20 cellular contexts compared by ENCODE assay signal in genomic region chr2:28469947-28470585, GRCh38. TPM values are rescaled to one million over a fixed set of nuclear protein-coding genes. Genes with fewer than 3 reads are reported as not detected.
DNase-seq lines count a peak whose midpoint lies in the region; ATAC-seq, FAIRE-seq and TF ChIP-seq lines count a peak whose summit lies in the region.
"Had no signal": no experiment of that assay in that cellular context is flagged by ENCODE, and none has a peak within 500 bp of the region (broad histone marks: within the 10 kb centered on the region; RNA-seq: fewer than 3 reads in every experiment).

No MANE protein-coding gene starts in this region.

- no peak overlapping the region for H3K9ac ChIP-seq in H1 (replicated peaks in 1 of 4; ENCODE audit: extremely low read depth in 1 of 4, low read depth in 3 of 4, low read length in 3 of 4)

- no peaks in the 10 kb centered on the region for H3K23me2 ChIP-seq in H1 (ENCODE audit: low read depth, low read length)

- ATAC-seq in GM21360 (IDR thresholded peaks at IDR 0.05; ENCODE audit: unreplicated experiment) (no peak), GM18519 (IDR thresholded peaks at IDR 0.05; ENCODE audit: low FRiP score, unreplicated experiment) (no peak), HG03025 (IDR thresholded peaks at IDR 0.05; ENCODE audit: low FRiP score, unreplicated experiment) (no peak)
- ATAC-seq: activated CD8-positive, alpha-beta memory T cell treated with anti-CD3 and anti-CD28 coated beads, Interleukin-2, amount 10 ng/mL, durations not matched to agents 7 days and 5 days; Panc1; sciatic nerve had no signal

- H3K18ac ChIP-seq in H1 (ENCODE audit: extremely low read depth, low read length) = no peak overlapping the region

- no peak overlapping the region for H2BK20ac ChIP-seq in H1 (ENCODE audit: low read length)

- TF ChIP-seq RAD21 in H1 (IDR thresholded peaks at IDR 0.05 in 1 of 2, conservative IDR thresholded peaks at IDR 0.05 in 1 of 2; ENCODE audit: low read depth in 2 of 2, low read length in 2 of 2) = no peak

- TF ChIP-seq POLR2A in H1 (IDR thresholded peaks at IDR 0.05; ENCODE audit: control extremely low read depth in 1 of 2, low read depth in 2 of 2, low read length in 2 of 2) = no peak

- peaks cover 0 to 4% (median 0%) of the 10 kb centered on the region in 4 experiments; a peak in 1 of 7 replicates for H3K27me3 ChIP-seq in H1 (replicated peaks in 1 of 4; ENCODE audit: control insufficient read depth in 3 of 4, extremely low read depth in 1 of 4, insufficient read depth in 3 of 4, low read length in 3 of 4)
- H3K27me3 ChIP-seq: testis had no signal

- H3K4me3 ChIP-seq in HEK293 (ENCODE audit: low read depth, low read length) (no peak overlapping the region), H1 (ENCODE audit: extremely low read depth in 1 of 4, insufficient read depth in 2 of 4, low read depth in 3 of 4, low read length in 4 of 4) (no peak overlapping the region)
- H3K4me3 ChIP-seq: testis had no signal

- no peak overlapping the region for H2BK120ac ChIP-seq in H1 (replicated peaks; ENCODE audit: low read depth, low read length)

- no peak overlapping the region for H3K4ac ChIP-seq in H1 (replicated peaks; ENCODE audit: insufficient read length, low read depth, low read length)

- no peak overlapping the region for H3K4me2 ChIP-seq in H1 (ENCODE audit: insufficient read depth in 1 of 2, low read depth in 2 of 2, low read length in 2 of 2)

- H4K5ac ChIP-seq in H1 (ENCODE audit: insufficient read length, low read depth, low read length) = no peak overlapping the region

- H3K27ac ChIP-seq in HEK293 (ENCODE audit: extremely low read depth, low read depth, low read length) (no peak overlapping the region), H1 (ENCODE audit: low read depth, low read length) (no peak overlapping the region)
- H3K27ac ChIP-seq: testis had no signal

- no peak overlapping the region for H4K8ac ChIP-seq in H1 (ENCODE audit: extremely low read depth, insufficient read depth, low read length)

- POLR2A ChIA-PET in HEK293 (lab: Yijun Ruan, JAX) (no interaction called here), H1 (lab: Charles Lee; ENCODE audit: partially characterized antibody) (no interaction called here)

- TF ChIP-seq EP300 in H1 (IDR thresholded peaks at IDR 0.05; ENCODE audit: borderline replicate concordance in 1 of 2, low read depth in 2 of 2, low read length in 2 of 2) = no peak

- no peak overlapping the region for H3K56ac ChIP-seq in H1 (replicated peaks; ENCODE audit: insufficient read length, low read depth, low read length)

- H2AFZ ChIP-seq in H1 (ENCODE audit: low read length) = no peak overlapping the region

- H3K79me2 ChIP-seq in H1 (ENCODE audit: control insufficient read depth in 1 of 2, insufficient read depth in 2 of 2, low read length in 2 of 2) = no peaks in the 10 kb centered on the region

- CTCF ChIA-PET in HEK293 (lab: Yijun Ruan, JAX) = no interaction called here
- CTCF ChIA-PET in H1 (lab: Charles Lee; ENCODE audit: partially characterized antibody) = interaction anchor here (1.4 kb wide), 3 partner anchors 19 to 97 kb away, joined by 3 to 4 read pairs (median 3); partner anchors contain the start of gene PLB1

- DNase-seq in CD1c-positive myeloid dendritic cell (ENCODE audit: extremely low spot score) = peak; percentile 9
- peak; percentile 57 for DNase-seq in NCI-H510A treated with DMSO at 0.1 percent for 48 hours (lab: John Stamatoyannopoulos, UW)
- no peak for DNase-seq in H1 (ENCODE audit: low read depth in 1 of 2, low spot score in 2 of 2)
- no peak for DNase-seq in kidney tubule cell (ENCODE audit: low spot score)
- DNase-seq: activated B cell treated with CpG ODN at 0.5 μM for 24 hours; activated CD8-positive, alpha-beta memory T cell treated with anti-CD3 and anti-CD28 coated beads, Interleukin-2, amount 10 ng/mL, durations not matched to agents 7 days and 5 days; DND-41; kidney glomerular epithelial cell; NCI-H446; nucleus accumbens; stimulated activated CD4-positive, alpha-beta T cell treated with anti-CD3 and anti-CD28 coated beads, Interleukin-4, amount 100 ng/mL, for 1 hour; stimulated activated CD8-positive, alpha-beta memory T cell treated with anti-CD3 and anti-CD28 coated beads, Interleukin-4, amount 100 ng/mL, for 48 hours; testis had no signal

- H3K4me1 ChIP-seq in HEK293 (ENCODE audit: control insufficient read depth, insufficient read depth, low read length) = no peaks in the 10 kb centered on the region
- no peaks in the 10 kb centered on the region; a peak in 1 of 7 replicates for H3K4me1 ChIP-seq in H1 (replicated peaks in 1 of 4; ENCODE audit: control insufficient read depth in 3 of 4, insufficient read depth in 4 of 4, low read length in 3 of 4)

- WGBS in H1 (ENCODE audit: extremely low coverage in 1 of 2, insufficient coverage in 1 of 2, insufficient read length in 1 of 2, insufficient replicate concordance in 2 of 2, low coverage in 1 of 2, low lambda C conversion rate in 2 of 2, missing lambda C conversion rate in 1 of 2), 2 experiments = 87% methylated on average over 5 of the region's 5 CpGs; no CpG with 5 or more reads in 1 of the 2 experiments

- no peak overlapping the region for H2BK5ac ChIP-seq in H1 (ENCODE audit: low read depth, low read length)

- no peak overlapping the region for H2AK5ac ChIP-seq in H1 (ENCODE audit: low read depth, low read length)

- H4K91ac ChIP-seq in H1 (replicated peaks; ENCODE audit: insufficient read length, low read length) = no peak overlapping the region

- no peaks in the 10 kb centered on the region for H3K36me3 ChIP-seq in HEK293 (ENCODE audit: control insufficient read depth in 2 of 2, insufficient read depth in 1 of 2, low read length in 2 of 2)
- no peaks in the 10 kb centered on the region for H3K36me3 ChIP-seq in H1 (ENCODE audit: control insufficient read depth in 2 of 4, insufficient read depth in 4 of 4, low read length in 3 of 4)

- no peak for TF ChIP-seq CTCF in HEK293 (tag by site-specific recombination; IDR thresholded peaks at IDR 0.05)
- no peak for TF ChIP-seq CTCF in H1 (IDR thresholded peaks at IDR 0.05; ENCODE audit: control extremely low read depth in 1 of 3, insufficient read depth in 1 of 3, low read depth in 1 of 3, low read length in 3 of 3)

- H2BK15ac ChIP-seq in H1 (ENCODE audit: low read length) = 0 out of 2 replicates have a peak overlapping the region, but pooled peaks have one; percentile 29

- FAIRE-seq in H1 (lab: Jason Lieb, UNC) = no peak
- FAIRE-seq: HTR-8/SVneo had no signal

- H3K79me1 ChIP-seq in H1 (ENCODE audit: low read depth, low read length) = no peaks in the 10 kb centered on the region

- H4K20me1 ChIP-seq in H1 (replicated peaks in 1 of 2; ENCODE audit: control insufficient read depth in 1 of 2, insufficient read depth in 2 of 2, low read length in 2 of 2) = no peaks in the 10 kb centered on the region

- no peaks in the 10 kb centered on the region for H3K9me3 ChIP-seq in HEK293 (ENCODE audit: control insufficient read depth, insufficient read depth, low read depth, low read length)
- H3K9me3 ChIP-seq in H1 (ENCODE audit: insufficient read depth in 2 of 2, low read depth in 1 of 2, low read length in 1 of 2) = no peaks in the 10 kb centered on the region; a peak in 1 of 4 replicates
- H3K9me3 ChIP-seq: testis had no signal

- no peak overlapping the region for H2BK12ac ChIP-seq in H1 (ENCODE audit: low read depth, low read length)

- H3K23ac ChIP-seq in H1 (ENCODE audit: insufficient read length) = no peak overlapping the region

- no peak overlapping the region for H3K14ac ChIP-seq in H1 (ENCODE audit: insufficient read length)

TF ChIP-seq in HEK293, 187 proteins besides CTCF, POLR2A, EP300 and RAD21 (continues in another document):
- TF ChIP-seq ZFHX2 (tag by site-specific recombination; conservative IDR thresholded peaks at IDR 0.05) (0 out of 2 replicates have a peak, but pooled peaks have one; percentile 18), ZNF513 (tag by site-specific recombination; IDR thresholded peaks at IDR 0.05) (0 out of 2 replicates have a peak, but pooled peaks have one; percentile 51), EGR2 (tag by site-specific recombination; IDR thresholded peaks at IDR 0.05; ENCODE audit: low read depth) (peak; percentile 50)

TF ChIP-seq in H1, 55 proteins besides CTCF, POLR2A, EP300 and RAD21:
- TF ChIP-seq BCL11A (IDR thresholded peaks at IDR 0.05; ENCODE audit: low read depth in 2 of 2, low read length in 2 of 2) (no peak), EZH2 (IDR thresholded peaks at IDR 0.05; ENCODE audit: low read depth, low read length, severe bottlenecking) (no peak), PHF8 (conservative IDR thresholded peaks at IDR 0.05; ENCODE audit: low read depth, low read length) (no peak)

RNA-seq across cellular contexts. Expression of gene PLB1, which starts 25.8 kb away (rescaled TPM):
- total RNA-seq in H1 (2021; fragmentation: NEBNext Ultra II Directional; extraction: Animal tissue kit (Norgen Biotek cat#: 25700)) = 0.15 and 0.20 TPM in 2 replicates
- 0.08 and 0.36 TPM in 2 replicates for polyA plus RNA-seq in H1 (2011; rRNA removed)
- 0.16 TPM for polyA plus RNA-seq in H1 (2011; cell fraction: cytosol; rRNA removed)
- polyA plus RNA-seq in H1 (2011; cell fraction: nucleus; rRNA removed) = 0.16 TPM
- 0.08 to 0.33 TPM (median 0.25 TPM) in 4 replicates for polyA plus RNA-seq in H1 (2012, experiment 1 of 2)
- 0.05 TPM for polyA plus RNA-seq in H1 (2012, experiment 2 of 2)
- 0.20 TPM for polyA plus RNA-seq in H1 (2013, experiment 1 of 2)
- polyA plus RNA-seq in H1 (2013, experiment 2 of 2) = 0.11 TPM
- 0.28 and 0.83 TPM in 2 replicates for polyA minus RNA-seq in H1 (2011; rRNA and poly(A)+ RNA removed)
- polyA minus RNA-seq in H1 (2011; cell fraction: cytosol; rRNA and poly(A)+ RNA removed) = not detected
- polyA minus RNA-seq in H1 (2011; cell fraction: nucleus; rRNA and poly(A)+ RNA removed) = 0.10 TPM

Comparison
In these comparisons a context has a peak if more than half of its experiments do, and no peak if none do; other contexts are left out.
1. DNase-seq: peak in CD1c-positive myeloid dendritic cell (single experiment) and NCI-H510A treated with DMSO at 0.1 percent for 48 hours (single experiment); none in H1 (0 of 2) and kidney tubule cell (single experiment).